ENCODE assay signal across 8 cellular contexts in the genomic region with DNA sequence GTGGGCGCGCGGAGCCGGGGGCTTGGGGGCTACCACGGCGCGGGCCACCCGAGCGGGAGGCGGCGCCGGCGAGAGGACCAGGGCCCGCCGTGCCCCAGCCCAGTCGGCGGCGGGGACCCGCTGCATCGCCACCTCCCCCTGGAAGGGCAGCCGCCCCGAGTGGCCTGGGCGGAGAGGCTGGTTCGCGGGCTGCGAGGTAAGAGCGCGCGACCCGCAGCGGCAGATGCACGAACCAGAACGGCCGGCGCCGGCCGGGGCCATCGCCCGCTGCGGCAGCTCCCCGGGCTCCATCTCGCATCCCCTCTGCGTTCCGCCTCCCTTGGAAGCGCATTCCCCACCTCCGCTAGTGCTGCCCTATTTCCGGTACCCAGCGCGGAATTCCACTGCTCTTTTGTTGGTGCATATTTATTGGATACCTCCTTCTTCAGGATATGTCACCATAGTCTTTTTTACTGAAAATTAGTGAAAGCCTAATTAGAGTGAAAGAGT. TPM values are rescaled to one million over a fixed set of nuclear protein-coding genes. Genes with fewer than 3 reads are reported as not detected.
DNase-seq lines count a peak whose midpoint lies in the region; ATAC-seq and TF ChIP-seq lines count a peak whose summit lies in the region.

No MANE protein-coding gene starts in this region.

- peaks cover 13% of the 10 kb centered on the region for H3K4me1 ChIP-seq in cardiac muscle cell (ENCODE audit: low read depth)

- intact Hi-C loops in CD14-positive monocyte (cut with micrococcal nuclease), result no loop called here

- H3K4me3 ChIP-seq in cardiac muscle cell, result peak overlapping the region; percentile 97

- TF ChIP-seq CTCF in CD14-positive monocyte (IDR thresholded peaks at IDR 0.05) (no peak), cardiac muscle cell (IDR thresholded peaks at IDR 0.05; ENCODE audit: low read depth, low read length) (no peak), omental fat pad (IDR thresholded peaks at IDR 0.05) (no peak)

- peaks cover 47% of the 10 kb centered on the region for H3K4me1 Mint-ChIP-seq in CD14-positive monocyte
- H3K4me1 Mint-ChIP-seq in activated naive CD8-positive, alpha-beta T cell treated with anti-CD3 and anti-CD28 coated beads, Interleukin-2, amount 50 U/mL, for 24 hours, result peaks cover 42% of the 10 kb centered on the region

- peaks cover 0 to 3% (median 0%) of the 10 kb centered on the region in 7 donors for H3K9me3 Mint-ChIP-seq in CD14-positive monocyte
- H3K9me3 Mint-ChIP-seq in activated naive CD8-positive, alpha-beta T cell treated with anti-CD3 and anti-CD28 coated beads, Interleukin-2, amount 50 U/mL, for 24 hours, result no peaks in the 10 kb centered on the region

- H3K9me3 ChIP-seq in cardiac muscle cell (ENCODE audit: low read depth), result no peaks in the 10 kb centered on the region

- H3K27ac ChIP-seq in cardiac muscle cell, result no peak overlapping the region

- H3K36me3 ChIP-seq in cardiac muscle cell, result no peaks in the 10 kb centered on the region

- ATAC-seq in GM18909 (IDR thresholded peaks at IDR 0.05; ENCODE audit: poor library complexity, unreplicated experiment), result peak; percentile 38
- peak; percentile 26 for ATAC-seq in HG03095 (IDR thresholded peaks at IDR 0.05; ENCODE audit: unreplicated experiment)
- no peak for ATAC-seq in activated naive CD8-positive, alpha-beta T cell treated with anti-CD3 and anti-CD28 coated beads, Interleukin-2, amount 50 U/mL, for 24 hours
- peak; percentile 10 for ATAC-seq in omental fat pad (ENCODE audit: low FRiP score)

- DNase-seq in CD14-positive monocyte (ENCODE audit: low spot score) (no peak), NCI-H748 treated with DMSO at 0.1 percent for 48 hours (lab: John Stamatoyannopoulos, UW) (peak; percentile 21), cardiac muscle cell (ENCODE audit: low read depth in 1 of 2, low spot score in 1 of 2) (peak; percentile 60 to 77), omental fat pad (ENCODE audit: low spot score) (no peak), GF-D8 (lab: John Stamatoyannopoulos, UW) (no peak)
- peak; percentile 35 for DNase-seq in activated naive CD8-positive, alpha-beta T cell treated with anti-CD3 and anti-CD28 coated beads, Interleukin-2, amount 50 U/mL, for 24 hours

- peak overlapping the region in 3 of 7 donors; percentile 6 to 66 (median 65) for H3K27ac Mint-ChIP-seq in CD14-positive monocyte
- H3K27ac Mint-ChIP-seq in activated naive CD8-positive, alpha-beta T cell treated with anti-CD3 and anti-CD28 coated beads, Interleukin-2, amount 50 U/mL, for 24 hours, result peak overlapping the region; percentile 81

- peak overlapping the region; percentile 91 to 93 for H3K4me3 Mint-ChIP-seq in CD14-positive monocyte
- H3K4me3 Mint-ChIP-seq in activated naive CD8-positive, alpha-beta T cell treated with anti-CD3 and anti-CD28 coated beads, Interleukin-2, amount 50 U/mL, for 24 hours, result peak overlapping the region; percentile 89

- peaks cover 10 to 12% (median 10%) of the 10 kb centered on the region in 3 donors for H3K27me3 Mint-ChIP-seq in CD14-positive monocyte (ENCODE audit: low read depth in 3 of 3)
- peaks cover 18% of the 10 kb centered on the region for H3K27me3 Mint-ChIP-seq in activated naive CD8-positive, alpha-beta T cell treated with anti-CD3 and anti-CD28 coated beads, Interleukin-2, amount 50 U/mL, for 24 hours

- H3K27me3 ChIP-seq in cardiac muscle cell, result no peaks in the 10 kb centered on the region

- peaks cover 0 to 1% of the 10 kb centered on the region in 2 donors for H3K36me3 Mint-ChIP-seq in CD14-positive monocyte
- peaks cover 2% of the 10 kb centered on the region for H3K36me3 Mint-ChIP-seq in activated naive CD8-positive, alpha-beta T cell treated with anti-CD3 and anti-CD28 coated beads, Interleukin-2, amount 50 U/mL, for 24 hours (ENCODE audit: low read depth)

RNA-seq across cellular contexts. Expression of a gene that starts 0.7 kb away (rescaled TPM):
- polyA plus RNA-seq in CD14-positive monocyte (1 to 10 TPM; 1.2 to 2.4 TPM), cardiac muscle cell (16.3 and 19.2 TPM in 2 replicates)
- total RNA-seq in cardiac muscle cell (27.1 and 31.1 TPM in 2 replicates), omental fat pad (100 to 1,000 TPM in 1 of 4 donors, 10 to 100 TPM in 3; 66.5 to 130 (median 88.6) TPM)

RNA-seq across cellular contexts. Expression of a gene that starts 32.7 kb away (rescaled TPM):
- polyA plus RNA-seq in CD14-positive monocyte (not detected), cardiac muscle cell (0.54 TPM in 1 of 2 replicates, not detected in the other)
- total RNA-seq in cardiac muscle cell (0.12 and 0.25 TPM in 2 replicates), omental fat pad (1,000 to 10,000 TPM in 1 of 4 donors, 10 to 100 TPM in 1, 1 to 10 TPM in 2; 7.9 to 1,073 (median 45.8) TPM)

Comparison
In these comparisons a context has a peak if more than half of its experiments do, and no peak if none do; other contexts are left out.
1. DNase-seq: peak in NCI-H748 treated with DMSO at 0.1 percent for 48 hours (single experiment), activated naive CD8-positive, alpha-beta T cell treated with anti-CD3 and anti-CD28 coated beads, Interleukin-2, amount 50 U/mL, for 24 hours (single experiment) and cardiac muscle cell (2 of 2); none in CD14-positive monocyte (single experiment), omental fat pad (single experiment) and GF-D8 (single experiment).